22 cellular contexts compared by ENCODE assay signal in genomic region chr4:1383728-1384591, GRCh38. TPM values are rescaled to one million over a fixed set of nuclear protein-coding genes. Genes with fewer than 3 reads are reported as not detected.
"Had no signal": no experiment of that assay in that cellular context is flagged by ENCODE, and none has a peak within 500 bp of the region (broad histone marks: within the 10 kb centered on the region; RNA-seq: fewer than 3 reads in every experiment).

No MANE protein-coding gene starts in this region.

- H3K4me3 Mint-ChIP-seq: activated naive CD4-positive, alpha-beta T cell treated with anti-CD3 and anti-CD28 coated beads, Interleukin-2, amount 10 ng/mL, durations not matched to agents 7 days and 5 days; activated T-helper 17 cell treated with anti-CD3 and anti-CD28 coated beads, Interleukin-2, amount 50 U/mL, for 72 hours; mesothelial cell of epicardium; stimulated activated naive CD8-positive, alpha-beta T cell treated with anti-CD3 and anti-CD28 coated beads, Interleukin-15, Interleukin-2, amounts not matched to agents 100 ng/mL and 50 ng/mL, for 24 hours; T-cell; type B pancreatic cell had no signal

- H3K27ac ChIP-seq: cardiac muscle cell, colonic mucosa, esophagus muscularis mucosa, parathyroid adenoma had no signal

- H3K9ac ChIP-seq: parathyroid adenoma had no signal

- ATAC-seq: activated T-helper 17 cell treated with anti-CD3 and anti-CD28 coated beads, Interleukin-2, amount 50 U/mL, for 72 hours; T-cell had no signal

- H3K27me3 Mint-ChIP-seq: activated naive CD4-positive, alpha-beta T cell treated with anti-CD3 and anti-CD28 coated beads, Interleukin-2, amount 10 ng/mL, durations not matched to agents 7 days and 5 days; activated T-helper 17 cell treated with anti-CD3 and anti-CD28 coated beads, Interleukin-2, amount 50 U/mL, for 72 hours; stimulated activated naive CD8-positive, alpha-beta T cell treated with anti-CD3 and anti-CD28 coated beads, Interleukin-15, Interleukin-2, amounts not matched to agents 100 ng/mL and 50 ng/mL, for 24 hours; T-cell; type B pancreatic cell had no signal

- H3K36me3 ChIP-seq: cardiac muscle cell, colonic mucosa had no signal

- DNase-seq: activated CD4-positive, alpha-beta T cell treated with anti-CD3 and anti-CD28 coated beads for 1 hour; activated CD4-positive, alpha-beta T cell treated with anti-CD3 and anti-CD28 coated beads, Interleukin-2, amount 50 U/mL, for 4 hours; activated naive CD4-positive, alpha-beta T cell treated with anti-CD3 and anti-CD28 coated beads, Interleukin-2, amount 10 ng/mL, durations not matched to agents 7 days and 5 days; colonic mucosa; hypothalamus; kidney glomerular epithelial cell; retina; T-helper 9 cell had no signal

- H3K4me1 ChIP-seq: colonic mucosa, esophagus muscularis mucosa, parathyroid adenoma had no signal

- H3K4me3 ChIP-seq: cardiac muscle cell, colonic mucosa, esophagus muscularis mucosa, lung, smooth muscle cell had no signal

- H3K4me1 Mint-ChIP-seq: activated naive CD4-positive, alpha-beta T cell treated with anti-CD3 and anti-CD28 coated beads, Interleukin-2, amount 10 ng/mL, durations not matched to agents 7 days and 5 days; activated T-helper 17 cell treated with anti-CD3 and anti-CD28 coated beads, Interleukin-2, amount 50 U/mL, for 72 hours; mesothelial cell of epicardium; T-cell had no signal

- H3K4me2 ChIP-seq: smooth muscle cell had no signal

- H2AFZ ChIP-seq: parathyroid adenoma had no signal

- H3K27me3 ChIP-seq: cardiac muscle cell, colonic mucosa, esophagus muscularis mucosa had no signal

- H3K9me3 ChIP-seq: colonic mucosa had no signal

- H3K27ac Mint-ChIP-seq: activated naive CD4-positive, alpha-beta T cell treated with anti-CD3 and anti-CD28 coated beads, Interleukin-2, amount 10 ng/mL, durations not matched to agents 7 days and 5 days; activated T-helper 17 cell treated with anti-CD3 and anti-CD28 coated beads, Interleukin-2, amount 50 U/mL, for 72 hours; mesothelial cell of epicardium; stimulated activated naive CD8-positive, alpha-beta T cell treated with anti-CD3 and anti-CD28 coated beads, Interleukin-15, Interleukin-2, amounts not matched to agents 100 ng/mL and 50 ng/mL, for 24 hours; T-cell; type B pancreatic cell had no signal

- H3K79me2 ChIP-seq: parathyroid adenoma had no signal

RNA-seq across cellular contexts. Expression of gene NKX1-1, which starts 22.3 kb away (rescaled TPM):
- total RNA-seq: activated T-helper 17 cell treated with anti-CD3 and anti-CD28 coated beads, Interleukin-2, amount 50 U/mL, for 72 hours; cardiac muscle cell; colonic mucosa; esophagus muscularis mucosa; glomerular endothelial cell; lung; mesothelial cell of epicardium; myocyte; smooth muscle cell; T-cell; temporal lobe had no signal
- polyA plus RNA-seq: adipose tissue, cardiac muscle cell, lung, smooth muscle cell had no signal
